Comparison of ENCODE assay signal across 21 cellular contexts in the genomic region with DNA sequence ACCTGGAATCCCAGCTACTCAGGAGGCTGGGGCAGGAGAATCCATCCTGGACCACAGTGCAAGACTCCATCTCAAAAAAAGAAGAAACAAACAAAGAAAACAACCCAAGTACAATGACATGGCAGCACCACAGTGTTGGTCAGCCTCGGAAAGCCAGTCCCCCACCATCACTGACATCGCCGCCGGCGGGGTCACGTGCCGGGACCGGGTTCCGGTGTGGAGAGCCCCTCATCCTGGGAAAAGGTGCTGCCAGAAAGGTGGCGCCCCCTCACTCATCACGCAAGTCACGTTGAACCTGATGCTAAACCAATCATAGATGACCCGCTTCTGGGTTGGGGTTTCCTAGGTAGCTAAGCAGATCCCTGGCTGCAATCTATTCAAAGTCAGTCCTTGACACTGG. TPM values are rescaled to one million over a fixed set of nuclear protein-coding genes. Genes with fewer than 3 reads are reported as not detected.
A peak's percentile ranks its signal among the peaks of the same experiment; 100 is the strongest.
DNase-seq lines count a peak whose midpoint lies in the region; ATAC-seq, FAIRE-seq and TF ChIP-seq lines count a peak whose summit lies in the region.
"Had no signal": no experiment of that assay in that cellular context is flagged by ENCODE, and none has a peak within 500 bp of the region (broad histone marks: within the 10 kb centered on the region; RNA-seq: fewer than 3 reads in every experiment).

No MANE protein-coding gene starts in this region.

- no peak for TF ChIP-seq POLR2A in HepG2 (IDR thresholded peaks at IDR 0.05; ENCODE audit: insufficient read depth in 1 of 2, low read depth in 2 of 2, low read length in 2 of 2)

- DNase-seq in AG04450 (ENCODE audit: low read depth, low spot score) (no peak), Karpas-422 (peak; percentile 6), HepG2 (ENCODE audit: low spot score) (no peak), NK-92 (lab: John Stamatoyannopoulos, UW; ENCODE audit: unreplicated experiment) (no peak), AML-193 (lab: John Stamatoyannopoulos, UW) (no peak)
- no peak for DNase-seq in stimulated activated naive B cell treated with anti-CD40 and anti-IgM and Interleukin-4, amounts not matched to agents 10 μg/mL and 1 μg/mL and 100 μg/mL, for 72 hours
- DNase-seq: Caco-2; Calu3; CD4-positive, alpha-beta T cell; CD8-positive, alpha-beta T cell; DMS79 treated with DMSO at 0.1 percent for 48 hours; GF-D8 had no signal

- POLR2A ChIA-PET in AG04450 (lab: Yijun Ruan, JAX) (no interaction called here), HepG2 (lab: Yijun Ruan, JAX) (no interaction called here)

- BruUV-seq in HepG2 (replicated peaks; lab: Mats Ljungman, UMichigan) = no TSS peak

- H3K27me3 ChIP-seq in AG04450 (ENCODE audit: control insufficient read depth, insufficient read depth, low read length) (no peaks in the 10 kb centered on the region), Karpas-422 (ENCODE audit: low read length) (no peaks in the 10 kb centered on the region), HepG2 (ENCODE audit: control insufficient read depth in 1 of 2, insufficient read depth in 2 of 2, low read length in 2 of 2) (no peaks in the 10 kb centered on the region)
- H3K27me3 ChIP-seq: BLaER1 treated with 17β-estradiol and CSF1 and Interleukin-3, amounts not matched to agents 10 nM and 100 nM had no signal

- H3K9me2 ChIP-seq in Karpas-422 (replicated peaks; ENCODE audit: insufficient read depth, low read length) = no peaks in the 10 kb centered on the region

- TF ChIP-seq EP300 in HepG2 (IDR thresholded peaks at IDR 0.05; ENCODE audit: low read depth in 2 of 2, low read length in 2 of 2) (no peak), HepG2 (CRISPR knock-in tag; IDR thresholded peaks at IDR 0.05; ENCODE audit: borderline replicate concordance) (no peak)

- H3K4me1 Mint-ChIP-seq in stimulated activated naive B cell treated with anti-CD40 and anti-IgM and Interleukin-4, amounts not matched to agents 10 μg/mL and 1 μg/mL and 100 μg/mL, for 72 hours = peaks cover 0 to 2% of the 10 kb centered on the region in 2 donors

- no peak overlapping the region for H3K9ac ChIP-seq in Karpas-422 (ENCODE audit: low read length)
- no peak overlapping the region for H3K9ac ChIP-seq in HepG2 (ENCODE audit: insufficient read depth, low read depth, low read length)
- H3K9ac ChIP-seq: BLaER1 treated with 17β-estradiol and CSF1 and Interleukin-3, amounts not matched to agents 10 nM and 100 nM had no signal

- H3K9me3 Mint-ChIP-seq in stimulated activated naive B cell treated with anti-CD40 and anti-IgM and Interleukin-4, amounts not matched to agents 10 μg/mL and 1 μg/mL and 100 μg/mL, for 72 hours = no peaks in the 10 kb centered on the region
- H3K9me3 Mint-ChIP-seq: CD4-positive, alpha-beta T cell; CD8-positive, alpha-beta T cell had no signal

- in situ Hi-C loops in HepG2 (cut with HindIII; ENCODE audit: extremely low pct_ligation_motif_present, low pct_unique_long_range_greater_than_20kb) = no loop called here

- H3K36me3 Mint-ChIP-seq in stimulated activated naive B cell treated with anti-CD40 and anti-IgM and Interleukin-4, amounts not matched to agents 10 μg/mL and 1 μg/mL and 100 μg/mL, for 72 hours = peaks cover 9 to 36% of the 10 kb centered on the region in 2 donors

- H3K4me1 ChIP-seq in Karpas-422 (ENCODE audit: low read length) (no peaks in the 10 kb centered on the region), HepG2 (ENCODE audit: insufficient read depth, low read length) (0 out of 2 replicates have a peak, but pooled peaks cover 5% of the 10 kb centered on the region)
- H3K4me1 ChIP-seq: A549; BLaER1 treated with 17β-estradiol and CSF1 and Interleukin-3, amounts not matched to agents 10 nM and 100 nM; Caco-2 had no signal

- no peaks in the 10 kb centered on the region; the same call in 1 of the 2 replicates for H3K9me3 ChIP-seq in AG04450 (ENCODE audit: control insufficient read depth, insufficient read depth, low read length)
- H3K9me3 ChIP-seq in Karpas-422 (ENCODE audit: low read length) = no peaks in the 10 kb centered on the region
- H3K9me3 ChIP-seq in HepG2 (ENCODE audit: low read length) = no peaks in the 10 kb centered on the region
- H3K9me3 ChIP-seq: A549; BLaER1 treated with 17β-estradiol and CSF1 and Interleukin-3, amounts not matched to agents 10 nM and 100 nM; Caco-2 had no signal

- FAIRE-seq in HepG2 (lab: Jason Lieb, UNC) = no peak
- FAIRE-seq: A549, D721Med, G401.6, GM19239 had no signal

- no peak for TF ChIP-seq RAD21 in HepG2 (CRISPR knock-in tag; IDR thresholded peaks at IDR 0.05)

- WGBS in HepG2 (ENCODE audit: low lambda C conversion rate) = 97% methylated on average over 13 of the region's 13 CpGs

- H3K79me2 ChIP-seq in Karpas-422 (ENCODE audit: low read length) (peaks cover 69% of the 10 kb centered on the region), HepG2 (ENCODE audit: insufficient read depth, low read length) (peaks cover 33% of the 10 kb centered on the region)

- H3K36me3 ChIP-seq in Karpas-422 (ENCODE audit: insufficient read depth, low read length) = peaks cover 50% of the 10 kb centered on the region
- peaks cover 37 to 56% of the 10 kb centered on the region in 2 experiments for H3K36me3 ChIP-seq in HepG2 (replicated peaks in 1 of 2; ENCODE audit: control insufficient read depth in 1 of 2, insufficient read depth in 2 of 2, low read length in 2 of 2)

- TF ChIP-seq CTCF in AG04450 (IDR thresholded peaks at IDR 0.05; ENCODE audit: low read depth, low read length) (no peak), HepG2 (CRISPR knock-in tag; IDR thresholded peaks at IDR 0.05) (no peak)

- H3K4me3 Mint-ChIP-seq in stimulated activated naive B cell treated with anti-CD40 and anti-IgM and Interleukin-4, amounts not matched to agents 10 μg/mL and 1 μg/mL and 100 μg/mL, for 72 hours = no peak overlapping the region
- H3K4me3 Mint-ChIP-seq: B cell; CD4-positive, alpha-beta T cell; CD8-positive, alpha-beta T cell had no signal

- H3K4me2 ChIP-seq in Karpas-422 (ENCODE audit: low read depth, low read length, poor library complexity, severe bottlenecking) = no peak overlapping the region
- H3K4me2 ChIP-seq in HepG2 (ENCODE audit: low read depth, low read length) = no peak overlapping the region
- H3K4me2 ChIP-seq: A549; BLaER1 treated with 17β-estradiol and CSF1 and Interleukin-3, amounts not matched to agents 10 nM and 100 nM had no signal

- intact Hi-C loops in HepG2 (cut with micrococcal nuclease; ENCODE audit: unreplicated experiment) = no loop called here

- H3K27me3 Mint-ChIP-seq in stimulated activated naive B cell treated with anti-CD40 and anti-IgM and Interleukin-4, amounts not matched to agents 10 μg/mL and 1 μg/mL and 100 μg/mL, for 72 hours = no peaks in the 10 kb centered on the region
- H3K27me3 Mint-ChIP-seq: B cell; CD4-positive, alpha-beta T cell had no signal

- H3K27ac ChIP-seq in AG04450 (ENCODE audit: low read depth, low read length) = peak overlapping the region; percentile 11
- no peak overlapping the region for H3K27ac ChIP-seq in Karpas-422 (ENCODE audit: low read length)
- H3K27ac ChIP-seq in HepG2 (ENCODE audit: extremely low read length, insufficient read depth, low read length) = no peak overlapping the region
- H3K27ac ChIP-seq: 22Rv1; A549; BLaER1 treated with 17β-estradiol and CSF1 and Interleukin-3, amounts not matched to agents 10 nM and 100 nM; C4-2B had no signal

- H4K20me1 ChIP-seq in Karpas-422 (ENCODE audit: insufficient read depth, low read depth, low read length) (peaks cover 5% of the 10 kb centered on the region; the same call in 1 of the 2 replicates), HepG2 (ENCODE audit: insufficient read depth, low read length) (0 out of 2 replicates have a peak, but pooled peaks cover 9% of the 10 kb centered on the region)

- H2AFZ ChIP-seq in Karpas-422 (ENCODE audit: low read length) (no peak overlapping the region), HepG2 (ENCODE audit: low read length) (no peak overlapping the region)

- H3K27ac Mint-ChIP-seq in stimulated activated naive B cell treated with anti-CD40 and anti-IgM and Interleukin-4, amounts not matched to agents 10 μg/mL and 1 μg/mL and 100 μg/mL, for 72 hours = peak overlapping the region; percentile 42
- H3K27ac Mint-ChIP-seq: B cell; CD4-positive, alpha-beta T cell; CD8-positive, alpha-beta T cell had no signal

- CTCF ChIA-PET in AG04450 (lab: Charles Lee) = no interaction called here
- CTCF ChIA-PET in HepG2 (lab: Yijun Ruan, JAX; ENCODE audit: low intra/inter-chr PET ratio, low total read pairs) = no interaction called here

- H3K4me3 ChIP-seq in AG04450 (ENCODE audit: low read depth, low read length) (no peak overlapping the region), Karpas-422 (ENCODE audit: low read length) (no peak overlapping the region), HepG2 (replicated peaks in 1 of 3; ENCODE audit: insufficient read depth in 1 of 3, low read depth in 2 of 3, low read length in 3 of 3) (no peak overlapping the region)
- H3K4me3 ChIP-seq: A549; BLaER1 treated with 17β-estradiol and CSF1 and Interleukin-3, amounts not matched to agents 10 nM and 100 nM had no signal

- ATAC-seq in HepG2 (no peak), GM18502 (IDR thresholded peaks at IDR 0.05; ENCODE audit: poor library complexity, unreplicated experiment) (no peak)
- ATAC-seq in stimulated activated naive B cell treated with anti-CD40 and anti-IgM and Interleukin-4, amounts not matched to agents 10 μg/mL and 1 μg/mL and 100 μg/mL, for 72 hours (replicated peaks) = no peak
- ATAC-seq: CD8-positive, alpha-beta T cell had no signal

RNA-seq across cellular contexts. Expression of a gene that starts 17.8 kb away (rescaled TPM):
- polyA plus RNA-seq in AG04450 (2011; rRNA removed) (68.6 and 69.7 TPM in 2 replicates), HepG2 (2011; rRNA removed) (97.3 and 102 TPM in 2 replicates)
- polyA minus RNA-seq in AG04450 (2011; rRNA and poly(A)+ RNA removed) = 144 and 177 TPM in 2 replicates
- total RNA-seq in Karpas-422 (2014; rRNA removed; shearing (Covaris generic); ENCODE audit: low replicate concordance) = 75.4 and 80.0 TPM in 2 replicates
- 35.5 and 52.6 TPM in 2 replicates for total RNA-seq in HepG2 (2016; rRNA removed; fragmentation: Illumina TruSeq; extraction: Trizol)
- total RNA-seq in HepG2 (2016; cell fraction: cytosol; rRNA removed; fragmentation: Illumina TruSeq; extraction: Trizol; ENCODE audit: low read depth) = 266 and 294 TPM in 2 replicates
- 33.2 and 51.7 TPM in 2 replicates for total RNA-seq in HepG2 (2016; cell fraction: insoluble cytoplasmic fraction; rRNA removed; fragmentation: Illumina TruSeq; extraction: Trizol)
- 41.6 and 44.2 TPM in 2 replicates for total RNA-seq in HepG2 (2016; cell fraction: membrane; rRNA removed; fragmentation: Illumina TruSeq; extraction: Trizol)
- total RNA-seq in HepG2 (2016; cell fraction: nucleus; rRNA removed; fragmentation: Illumina TruSeq; extraction: Trizol) = 41.5 and 47.9 TPM in 2 replicates
- 42.9 and 53.6 TPM in 2 replicates for polyA plus RNA-seq in HepG2 (2011; cell fraction: cytosol; rRNA removed)
- polyA plus RNA-seq in HepG2 (2011; cell fraction: nucleus; rRNA removed) = 255 and 263 TPM in 2 replicates
- polyA plus RNA-seq in HepG2 (2012) = 28.8 and 36.3 TPM in 2 replicates
- polyA plus RNA-seq in HepG2 (2016; cell fraction: cytosol; fragmentation: Illumina TruSeq; extraction: Trizol; ENCODE audit: low read depth) = 2.6 and 2.7 TPM in 2 replicates
- polyA plus RNA-seq in HepG2 (2016; cell fraction: insoluble cytoplasmic fraction; fragmentation: Illumina TruSeq; extraction: Trizol; ENCODE audit: low read depth) = 36.0 and 40.4 TPM in 2 replicates
- 7.9 and 8.4 TPM in 2 replicates for polyA plus RNA-seq in HepG2 (2016; cell fraction: membrane; fragmentation: Illumina TruSeq; extraction: Trizol; ENCODE audit: low read depth)
- polyA plus RNA-seq in HepG2 (2016; cell fraction: nucleus; fragmentation: Illumina TruSeq; extraction: Trizol; ENCODE audit: insufficient read depth, low read depth) = 124 and 129 TPM in 2 replicates
- polyA minus RNA-seq in HepG2 (2011; rRNA and poly(A)+ RNA removed; ENCODE audit: low replicate concordance) = 112 and 145 TPM in 2 replicates
- 63.6 and 68.3 TPM in 2 replicates for polyA minus RNA-seq in HepG2 (2011; cell fraction: cytosol; rRNA and poly(A)+ RNA removed)
- 49.3 and 63.3 TPM in 2 replicates for polyA minus RNA-seq in HepG2 (2011; cell fraction: nucleus; rRNA and poly(A)+ RNA removed)

RNA-seq across cellular contexts. Expression of a gene that starts 28.4 kb away (rescaled TPM):
- polyA plus RNA-seq in AG04450 (2011; rRNA removed) (209 and 305 TPM in 2 replicates), HepG2 (2011; rRNA removed) (327 and 419 TPM in 2 replicates)
- 216 and 375 TPM in 2 replicates for polyA minus RNA-seq in AG04450 (2011; rRNA and poly(A)+ RNA removed)
- 220 and 257 TPM in 2 replicates for total RNA-seq in Karpas-422 (2014; rRNA removed; shearing (Covaris generic); ENCODE audit: low replicate concordance)
- total RNA-seq in HepG2 (2016; rRNA removed; fragmentation: Illumina TruSeq; extraction: Trizol) = 307 and 408 TPM in 2 replicates
- total RNA-seq in HepG2 (2016; cell fraction: cytosol; rRNA removed; fragmentation: Illumina TruSeq; extraction: Trizol; ENCODE audit: low read depth) = 108 and 142 TPM in 2 replicates
- total RNA-seq in HepG2 (2016; cell fraction: insoluble cytoplasmic fraction; rRNA removed; fragmentation: Illumina TruSeq; extraction: Trizol) = 307 and 376 TPM in 2 replicates
- 314 and 352 TPM in 2 replicates for total RNA-seq in HepG2 (2016; cell fraction: membrane; rRNA removed; fragmentation: Illumina TruSeq; extraction: Trizol)
- total RNA-seq in HepG2 (2016; cell fraction: nucleus; rRNA removed; fragmentation: Illumina TruSeq; extraction: Trizol) = 221 and 253 TPM in 2 replicates
- polyA plus RNA-seq in HepG2 (2011; cell fraction: cytosol; rRNA removed) = 412 and 463 TPM in 2 replicates
- 959 and 1,022 TPM in 2 replicates for polyA plus RNA-seq in HepG2 (2011; cell fraction: nucleus; rRNA removed)
- polyA plus RNA-seq in HepG2 (2012) = 332 and 451 TPM in 2 replicates
- 127 and 157 TPM in 2 replicates for polyA plus RNA-seq in HepG2 (2016; cell fraction: cytosol; fragmentation: Illumina TruSeq; extraction: Trizol; ENCODE audit: low read depth)
- 340 and 376 TPM in 2 replicates for polyA plus RNA-seq in HepG2 (2016; cell fraction: insoluble cytoplasmic fraction; fragmentation: Illumina TruSeq; extraction: Trizol; ENCODE audit: low read depth)
- polyA plus RNA-seq in HepG2 (2016; cell fraction: membrane; fragmentation: Illumina TruSeq; extraction: Trizol; ENCODE audit: low read depth) = 292 and 350 TPM in 2 replicates
- polyA plus RNA-seq in HepG2 (2016; cell fraction: nucleus; fragmentation: Illumina TruSeq; extraction: Trizol; ENCODE audit: insufficient read depth, low read depth) = 430 and 462 TPM in 2 replicates
- 258 and 464 TPM in 2 replicates for polyA minus RNA-seq in HepG2 (2011; rRNA and poly(A)+ RNA removed; ENCODE audit: low replicate concordance)
- polyA minus RNA-seq in HepG2 (2011; cell fraction: cytosol; rRNA and poly(A)+ RNA removed) = 175 and 228 TPM in 2 replicates
- 194 and 201 TPM in 2 replicates for polyA minus RNA-seq in HepG2 (2011; cell fraction: nucleus; rRNA and poly(A)+ RNA removed)

RNA-seq across cellular contexts. Expression of a gene that starts 44.5 kb away (rescaled TPM):
- polyA plus RNA-seq in AG04450 (2011; rRNA removed) (33.3 and 37.7 TPM in 2 replicates), HepG2 (2011; rRNA removed) (28.3 and 36.6 TPM in 2 replicates)
- 93.3 and 135 TPM in 2 replicates for polyA minus RNA-seq in AG04450 (2011; rRNA and poly(A)+ RNA removed)
- total RNA-seq in Karpas-422 (2014; rRNA removed; shearing (Covaris generic); ENCODE audit: low replicate concordance) = 31.5 and 111 TPM in 2 replicates
- 31.7 and 33.8 TPM in 2 replicates for total RNA-seq in HepG2 (2016; rRNA removed; fragmentation: Illumina TruSeq; extraction: Trizol)
- total RNA-seq in HepG2 (2016; cell fraction: cytosol; rRNA removed; fragmentation: Illumina TruSeq; extraction: Trizol; ENCODE audit: low read depth) = 3.2 and 3.3 TPM in 2 replicates
- 28.9 and 29.8 TPM in 2 replicates for total RNA-seq in HepG2 (2016; cell fraction: insoluble cytoplasmic fraction; rRNA removed; fragmentation: Illumina TruSeq; extraction: Trizol)
- total RNA-seq in HepG2 (2016; cell fraction: membrane; rRNA removed; fragmentation: Illumina TruSeq; extraction: Trizol) = 7.3 and 7.8 TPM in 2 replicates
- 30.6 and 33.3 TPM in 2 replicates for total RNA-seq in HepG2 (2016; cell fraction: nucleus; rRNA removed; fragmentation: Illumina TruSeq; extraction: Trizol)
- 20.1 and 31.8 TPM in 2 replicates for polyA plus RNA-seq in HepG2 (2011; cell fraction: cytosol; rRNA removed)
- 90.2 and 110 TPM in 2 replicates for polyA plus RNA-seq in HepG2 (2011; cell fraction: nucleus; rRNA removed)
- 21.9 and 23.6 TPM in 2 replicates for polyA plus RNA-seq in HepG2 (2012)
- 0.88 and 1.7 TPM in 2 replicates for polyA plus RNA-seq in HepG2 (2016; cell fraction: cytosol; fragmentation: Illumina TruSeq; extraction: Trizol; ENCODE audit: low read depth)
- 19.6 and 20.4 TPM in 2 replicates for polyA plus RNA-seq in HepG2 (2016; cell fraction: insoluble cytoplasmic fraction; fragmentation: Illumina TruSeq; extraction: Trizol; ENCODE audit: low read depth)
- 2.9 and 3.5 TPM in 2 replicates for polyA plus RNA-seq in HepG2 (2016; cell fraction: membrane; fragmentation: Illumina TruSeq; extraction: Trizol; ENCODE audit: low read depth)
- 46.8 and 50.9 TPM in 2 replicates for polyA plus RNA-seq in HepG2 (2016; cell fraction: nucleus; fragmentation: Illumina TruSeq; extraction: Trizol; ENCODE audit: insufficient read depth, low read depth)
- 183 and 184 TPM in 2 replicates for polyA minus RNA-seq in HepG2 (2011; rRNA and poly(A)+ RNA removed; ENCODE audit: low replicate concordance)
- 23.4 and 29.4 TPM in 2 replicates for polyA minus RNA-seq in HepG2 (2011; cell fraction: cytosol; rRNA and poly(A)+ RNA removed)
- polyA minus RNA-seq in HepG2 (2011; cell fraction: nucleus; rRNA and poly(A)+ RNA removed) = 26.7 and 30.1 TPM in 2 replicates

RNA-seq across cellular contexts. Expression of a gene that starts 46.9 kb away (rescaled TPM):
- polyA plus RNA-seq in AG04450 (2011; rRNA removed) = 268 and 284 TPM in 2 replicates
- polyA minus RNA-seq in AG04450 (2011; rRNA and poly(A)+ RNA removed) = 378 and 406 TPM in 2 replicates
- 522 and 655 TPM in 2 replicates for total RNA-seq in Karpas-422 (2014; rRNA removed; shearing (Covaris generic); ENCODE audit: low replicate concordance)
- 260 and 344 TPM in 2 replicates for total RNA-seq in HepG2 (2016; rRNA removed; fragmentation: Illumina TruSeq; extraction: Trizol)
- 94.1 and 106 TPM in 2 replicates for total RNA-seq in HepG2 (2016; cell fraction: cytosol; rRNA removed; fragmentation: Illumina TruSeq; extraction: Trizol; ENCODE audit: low read depth)
- 263 and 346 TPM in 2 replicates for total RNA-seq in HepG2 (2016; cell fraction: insoluble cytoplasmic fraction; rRNA removed; fragmentation: Illumina TruSeq; extraction: Trizol)
- total RNA-seq in HepG2 (2016; cell fraction: membrane; rRNA removed; fragmentation: Illumina TruSeq; extraction: Trizol) = 186 and 193 TPM in 2 replicates
- total RNA-seq in HepG2 (2016; cell fraction: nucleus; rRNA removed; fragmentation: Illumina TruSeq; extraction: Trizol) = 117 and 127 TPM in 2 replicates
- polyA plus RNA-seq in HepG2 (2011; rRNA removed) = 248 and 252 TPM in 2 replicates
- 227 and 254 TPM in 2 replicates for polyA plus RNA-seq in HepG2 (2011; cell fraction: cytosol; rRNA removed)
- 167 and 184 TPM in 2 replicates for polyA plus RNA-seq in HepG2 (2011; cell fraction: nucleus; rRNA removed)
- polyA plus RNA-seq in HepG2 (2012) = 171 and 213 TPM in 2 replicates
- polyA plus RNA-seq in HepG2 (2016; cell fraction: cytosol; fragmentation: Illumina TruSeq; extraction: Trizol; ENCODE audit: low read depth) = 80.1 and 88.8 TPM in 2 replicates
- polyA plus RNA-seq in HepG2 (2016; cell fraction: insoluble cytoplasmic fraction; fragmentation: Illumina TruSeq; extraction: Trizol; ENCODE audit: low read depth) = 319 and 340 TPM in 2 replicates
- polyA plus RNA-seq in HepG2 (2016; cell fraction: membrane; fragmentation: Illumina TruSeq; extraction: Trizol; ENCODE audit: low read depth) = 142 and 165 TPM in 2 replicates
- polyA plus RNA-seq in HepG2 (2016; cell fraction: nucleus; fragmentation: Illumina TruSeq; extraction: Trizol; ENCODE audit: insufficient read depth, low read depth) = 169 and 178 TPM in 2 replicates
- 431 and 698 TPM in 2 replicates for polyA minus RNA-seq in HepG2 (2011; rRNA and poly(A)+ RNA removed; ENCODE audit: low replicate concordance)
- polyA minus RNA-seq in HepG2 (2011; cell fraction: cytosol; rRNA and poly(A)+ RNA removed) = 171 and 193 TPM in 2 replicates
- polyA minus RNA-seq in HepG2 (2011; cell fraction: nucleus; rRNA and poly(A)+ RNA removed) = 84.5 and 109 TPM in 2 replicates

RNA-seq across cellular contexts. Expression of a gene that starts 54.2 kb away (rescaled TPM):
- 47.0 and 69.2 TPM in 2 replicates for polyA plus RNA-seq in AG04450 (2011; rRNA removed)
- 49.2 and 70.0 TPM in 2 replicates for polyA minus RNA-seq in AG04450 (2011; rRNA and poly(A)+ RNA removed)
- total RNA-seq in Karpas-422 (2014; rRNA removed; shearing (Covaris generic); ENCODE audit: low replicate concordance) = 228 and 279 TPM in 2 replicates
- 50.0 and 51.9 TPM in 2 replicates for total RNA-seq in HepG2 (2016; rRNA removed; fragmentation: Illumina TruSeq; extraction: Trizol)
- total RNA-seq in HepG2 (2016; cell fraction: cytosol; rRNA removed; fragmentation: Illumina TruSeq; extraction: Trizol; ENCODE audit: low read depth) = 26.9 and 32.9 TPM in 2 replicates
- 52.3 and 61.1 TPM in 2 replicates for total RNA-seq in HepG2 (2016; cell fraction: insoluble cytoplasmic fraction; rRNA removed; fragmentation: Illumina TruSeq; extraction: Trizol)
- total RNA-seq in HepG2 (2016; cell fraction: membrane; rRNA removed; fragmentation: Illumina TruSeq; extraction: Trizol) = 26.1 and 38.8 TPM in 2 replicates
- 24.4 and 30.9 TPM in 2 replicates for total RNA-seq in HepG2 (2016; cell fraction: nucleus; rRNA removed; fragmentation: Illumina TruSeq; extraction: Trizol)
- 39.0 and 42.0 TPM in 2 replicates for polyA plus RNA-seq in HepG2 (2011; rRNA removed)
- polyA plus RNA-seq in HepG2 (2011; cell fraction: cytosol; rRNA removed) = 32.1 and 56.3 TPM in 2 replicates
- 29.5 and 32.3 TPM in 2 replicates for polyA plus RNA-seq in HepG2 (2011; cell fraction: nucleus; rRNA removed)
- 31.0 and 39.6 TPM in 2 replicates for polyA plus RNA-seq in HepG2 (2012)
- polyA plus RNA-seq in HepG2 (2016; cell fraction: cytosol; fragmentation: Illumina TruSeq; extraction: Trizol; ENCODE audit: low read depth) = 31.0 and 36.1 TPM in 2 replicates
- polyA plus RNA-seq in HepG2 (2016; cell fraction: insoluble cytoplasmic fraction; fragmentation: Illumina TruSeq; extraction: Trizol; ENCODE audit: low read depth) = 63.6 and 69.8 TPM in 2 replicates
- 28.9 and 36.0 TPM in 2 replicates for polyA plus RNA-seq in HepG2 (2016; cell fraction: membrane; fragmentation: Illumina TruSeq; extraction: Trizol; ENCODE audit: low read depth)
- polyA plus RNA-seq in HepG2 (2016; cell fraction: nucleus; fragmentation: Illumina TruSeq; extraction: Trizol; ENCODE audit: insufficient read depth, low read depth) = 39.0 and 43.6 TPM in 2 replicates
- 70.8 and 119 TPM in 2 replicates for polyA minus RNA-seq in HepG2 (2011; rRNA and poly(A)+ RNA removed; ENCODE audit: low replicate concordance)
- polyA minus RNA-seq in HepG2 (2011; cell fraction: cytosol; rRNA and poly(A)+ RNA removed) = 23.8 and 35.3 TPM in 2 replicates
- polyA minus RNA-seq in HepG2 (2011; cell fraction: nucleus; rRNA and poly(A)+ RNA removed) = 27.4 and 27.9 TPM in 2 replicates
